In the genomic region with DNA sequence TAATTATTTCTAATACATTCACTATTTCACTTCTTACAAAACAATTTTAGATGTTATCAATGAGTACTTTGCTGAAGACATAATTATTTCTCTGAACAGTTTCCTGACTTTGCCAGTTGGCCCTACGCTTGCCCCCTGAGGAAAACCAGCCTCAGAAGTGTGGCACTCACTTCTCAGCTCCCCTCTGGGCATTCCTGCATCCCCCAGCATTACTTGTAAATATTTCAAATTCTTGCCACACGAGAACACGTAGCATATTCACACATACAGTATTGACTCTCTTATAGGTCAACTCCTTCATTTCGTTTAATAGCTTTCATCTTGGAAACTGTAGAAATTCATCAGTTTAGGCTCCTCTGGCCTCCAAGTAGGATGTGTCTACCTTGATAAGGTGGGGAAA, we compare ENCODE assay signal across 25 cellular contexts.
"Had no signal": no experiment of that assay in that cellular context is flagged by ENCODE, and none has a peak within 500 bp of the region (broad histone marks: within the 10 kb centered on the region; RNA-seq: fewer than 3 reads in every experiment).

No MANE protein-coding gene starts in this region.

- DNase-seq: activated CD4-positive, alpha-beta T cell treated with anti-CD3 and anti-CD28 coated beads for 48 hours; activated CD4-positive, alpha-beta T cell treated with anti-CD3 and anti-CD28 coated beads, Interleukin-2, amount 50 U/mL, for 4 hours; activated CD8-positive, alpha-beta memory T cell treated with anti-CD3 and anti-CD28 coated beads, Interleukin-2, amount 10 ng/mL, durations not matched to agents 7 days and 5 days; activated CD8-positive, alpha-beta T cell treated with anti-CD3 and anti-CD28 coated beads, Interleukin-2, amount 10 ng/mL, durations not matched to agents 7 days and 5 days; activated effector memory CD4-positive, alpha-beta T cell treated with Interleukin-2 at 50 U/mL for 16 hours; activated naive CD4-positive, alpha-beta T cell; activated T-cell treated with anti-CD3 and anti-CD28 coated beads, Interleukin-2, amount 50 U/mL, for 24 hours; amygdala; brain microvascular endothelial cell; cerebellar nuclear complex; KG1; NCI-H1092; NCI-H1417 treated with DMSO at 0.1 percent for 48 hours; NCI-H1694; NCI-H2029; NCI-H2107; NCI-H2171 treated with DMSO at 0.1 percent for 48 hours; NCI-H226; NCI-H526; SW 1271 had no signal

- H3K4me1 Mint-ChIP-seq: activated CD8-positive, alpha-beta memory T cell treated with anti-CD3 and anti-CD28 coated beads, Interleukin-2, amount 10 ng/mL, durations not matched to agents 7 days and 5 days; activated naive CD4-positive, alpha-beta T cell treated with anti-CD3 and anti-CD28 coated beads, Interleukin-2, amount 50 U/mL, for 24 hours had no signal

- H3K4me3 ChIP-seq: cardiac muscle cell had no signal

- H3K27ac Mint-ChIP-seq: activated CD8-positive, alpha-beta memory T cell treated with anti-CD3 and anti-CD28 coated beads, Interleukin-2, amount 10 ng/mL, durations not matched to agents 7 days and 5 days; activated CD8-positive, alpha-beta T cell treated with anti-CD3 and anti-CD28 coated beads, Interleukin-2, amount 10 ng/mL, durations not matched to agents 7 days and 5 days; activated naive CD4-positive, alpha-beta T cell treated with anti-CD3 and anti-CD28 coated beads, Interleukin-2, amount 50 U/mL, for 24 hours; activated T-cell treated with anti-CD3 and anti-CD28 coated beads, Interleukin-2, amount 50 U/mL, for 24 hours; activated T-helper 1 cell treated with anti-CD3 and anti-CD28 coated beads, Interleukin-12 subunit alpha, Interleukin-12 subunit beta, Interleukin-2, Interleukin-4 antibody, amounts not matched to agents 30 ng/mL and 10 ng/mL and 1 ng/mL, durations not matched to agents 14 hours and 24 hours and 36 hours; T-helper 2 cell treated with Interferon-gamma antibody and Interleukin-4, amounts not matched to agents 5 μg/mL and 100 μg/mL, for 36 hours had no signal

- H3K27ac ChIP-seq: brain microvascular endothelial cell, cardiac muscle cell, VCaP had no signal

- H3K27me3 ChIP-seq: brain microvascular endothelial cell, cardiac muscle cell had no signal

- H3K9me3 Mint-ChIP-seq: activated naive CD4-positive, alpha-beta T cell treated with anti-CD3 and anti-CD28 coated beads, Interleukin-2, amount 50 U/mL, for 24 hours; activated T-cell treated with anti-CD3 and anti-CD28 coated beads, Interleukin-2, amount 50 U/mL, for 24 hours; activated T-helper 1 cell treated with anti-CD3 and anti-CD28 coated beads, Interleukin-12 subunit alpha, Interleukin-12 subunit beta, Interleukin-2, Interleukin-4 antibody, amounts not matched to agents 30 ng/mL and 10 ng/mL and 1 ng/mL, durations not matched to agents 14 hours and 24 hours and 36 hours; T-helper 2 cell treated with Interferon-gamma antibody and Interleukin-4, amounts not matched to agents 5 μg/mL and 100 μg/mL, for 36 hours had no signal

- H3K36me3 Mint-ChIP-seq: activated CD8-positive, alpha-beta memory T cell treated with anti-CD3 and anti-CD28 coated beads, Interleukin-2, amount 10 ng/mL, durations not matched to agents 7 days and 5 days; activated naive CD4-positive, alpha-beta T cell treated with anti-CD3 and anti-CD28 coated beads, Interleukin-2, amount 50 U/mL, for 24 hours had no signal

- H3K36me3 ChIP-seq: brain microvascular endothelial cell, cardiac muscle cell had no signal

- H3K4me3 Mint-ChIP-seq: activated CD8-positive, alpha-beta memory T cell treated with anti-CD3 and anti-CD28 coated beads, Interleukin-2, amount 10 ng/mL, durations not matched to agents 7 days and 5 days; activated CD8-positive, alpha-beta T cell treated with anti-CD3 and anti-CD28 coated beads, Interleukin-2, amount 10 ng/mL, durations not matched to agents 7 days and 5 days; activated naive CD4-positive, alpha-beta T cell treated with anti-CD3 and anti-CD28 coated beads, Interleukin-2, amount 50 U/mL, for 24 hours; activated T-cell treated with anti-CD3 and anti-CD28 coated beads, Interleukin-2, amount 50 U/mL, for 24 hours; activated T-helper 1 cell treated with anti-CD3 and anti-CD28 coated beads, Interleukin-12 subunit alpha, Interleukin-12 subunit beta, Interleukin-2, Interleukin-4 antibody, amounts not matched to agents 30 ng/mL and 10 ng/mL and 1 ng/mL, durations not matched to agents 14 hours and 24 hours and 36 hours; T-helper 2 cell treated with Interferon-gamma antibody and Interleukin-4, amounts not matched to agents 5 μg/mL and 100 μg/mL, for 36 hours had no signal
